ENCODE assay signal across 21 cellular contexts in the genomic region with DNA sequence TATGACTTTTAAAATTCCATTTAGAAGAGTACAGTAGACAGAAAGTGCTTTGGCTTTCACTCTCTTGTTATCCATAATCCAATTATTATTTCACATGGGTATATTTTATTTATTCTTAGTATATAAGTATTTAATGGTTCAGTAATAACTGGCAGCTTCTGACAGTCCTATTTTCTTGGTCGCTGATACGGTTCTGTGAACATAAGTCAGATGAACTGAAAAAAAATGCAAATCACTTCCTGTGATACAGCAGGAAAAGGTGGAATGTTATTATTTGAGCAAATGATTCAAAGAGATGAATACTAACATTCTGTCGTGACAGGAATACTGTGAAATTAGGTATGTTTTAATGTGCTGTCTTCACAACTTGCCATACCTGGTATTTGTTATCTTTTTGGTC.
"Had no signal": no experiment of that assay in that cellular context is flagged by ENCODE, and none has a peak within 500 bp of the region (broad histone marks: within the 10 kb centered on the region; RNA-seq: fewer than 3 reads in every experiment).

No MANE protein-coding gene starts in this region.

- H3K4me3 Mint-ChIP-seq: activated naive CD4-positive, alpha-beta T cell treated with anti-CD3 and anti-CD28 coated beads, Interleukin-2, amount 50 U/mL, for 24 hours; dendritic cell treated with granulocyte-macrophage colony-stimulating factor and Interleukin-4, amounts not matched to agents 40 ng/mL and 50 ng/mL, for 4 days; nephron had no signal

- H3K27me3 Mint-ChIP-seq: activated naive CD4-positive, alpha-beta T cell treated with anti-CD3 and anti-CD28 coated beads, Interleukin-2, amount 50 U/mL, for 24 hours; dendritic cell treated with granulocyte-macrophage colony-stimulating factor and Interleukin-4, amounts not matched to agents 40 ng/mL and 50 ng/mL, for 4 days had no signal

- FAIRE-seq: islet of Langerhans had no signal

- H3K27ac Mint-ChIP-seq: activated naive CD4-positive, alpha-beta T cell treated with anti-CD3 and anti-CD28 coated beads, Interleukin-2, amount 50 U/mL, for 24 hours; dendritic cell treated with granulocyte-macrophage colony-stimulating factor and Interleukin-4, amounts not matched to agents 40 ng/mL and 50 ng/mL, for 4 days; nephron had no signal

- ATAC-seq: foreskin keratinocyte; stimulated activated naive CD8-positive, alpha-beta T cell treated with anti-CD3 and anti-CD28 coated beads, Interleukin-15, Interleukin-2, amounts not matched to agents 100 U/mL and 50 U/mL, for 24 hours had no signal

- H3K9me3 Mint-ChIP-seq: activated naive CD4-positive, alpha-beta T cell treated with anti-CD3 and anti-CD28 coated beads, Interleukin-2, amount 50 U/mL, for 24 hours; dendritic cell treated with granulocyte-macrophage colony-stimulating factor and Interleukin-4, amounts not matched to agents 40 ng/mL and 50 ng/mL, for 4 days had no signal

- H3K27me3 ChIP-seq: ascending aorta, foreskin keratinocyte, hepatocyte, tibial artery, uterus had no signal

- H3K4me1 Mint-ChIP-seq: nephron had no signal

- H3K9me3 ChIP-seq: ascending aorta, tibial artery, uterus had no signal

- H3K4me2 ChIP-seq: hepatocyte had no signal

- H3K36me3 ChIP-seq: ascending aorta, tibial artery, uterus had no signal

- H3K4me1 ChIP-seq: ascending aorta, foreskin keratinocyte, uterus had no signal

- H3K4me3 ChIP-seq: ascending aorta, hepatocyte, lung, tibial artery, uterus had no signal

- DNase-seq: activated CD4-positive, alpha-beta T cell treated with anti-CD3 and anti-CD28 coated beads for 1 hour; activated CD4-positive, alpha-beta T cell treated with anti-CD3 and anti-CD28 coated beads, Interleukin-2, amount 50 U/mL, for 4 hours; activated gamma-delta T cell; foreskin keratinocyte; midbrain; nucleus accumbens; posterior cingulate gyrus; stimulated activated CD4-positive, alpha-beta T cell treated with anti-CD3 and anti-CD28 coated beads, Interleukin-2, amount 100 ng/mL, for 24 hours; stimulated activated naive CD8-positive, alpha-beta T cell treated with anti-CD3 and anti-CD28 coated beads, Interleukin-15, Interleukin-2, amounts not matched to agents 100 U/mL and 50 U/mL, for 24 hours; substantia nigra; T-helper 2 cell; tibial artery; uterus had no signal

- H3K27ac ChIP-seq: ascending aorta, foreskin keratinocyte, hepatocyte, tibial artery, uterus, VCaP had no signal
